Comparison of ENCODE assay signal across 8 cellular contexts in the genomic region with DNA sequence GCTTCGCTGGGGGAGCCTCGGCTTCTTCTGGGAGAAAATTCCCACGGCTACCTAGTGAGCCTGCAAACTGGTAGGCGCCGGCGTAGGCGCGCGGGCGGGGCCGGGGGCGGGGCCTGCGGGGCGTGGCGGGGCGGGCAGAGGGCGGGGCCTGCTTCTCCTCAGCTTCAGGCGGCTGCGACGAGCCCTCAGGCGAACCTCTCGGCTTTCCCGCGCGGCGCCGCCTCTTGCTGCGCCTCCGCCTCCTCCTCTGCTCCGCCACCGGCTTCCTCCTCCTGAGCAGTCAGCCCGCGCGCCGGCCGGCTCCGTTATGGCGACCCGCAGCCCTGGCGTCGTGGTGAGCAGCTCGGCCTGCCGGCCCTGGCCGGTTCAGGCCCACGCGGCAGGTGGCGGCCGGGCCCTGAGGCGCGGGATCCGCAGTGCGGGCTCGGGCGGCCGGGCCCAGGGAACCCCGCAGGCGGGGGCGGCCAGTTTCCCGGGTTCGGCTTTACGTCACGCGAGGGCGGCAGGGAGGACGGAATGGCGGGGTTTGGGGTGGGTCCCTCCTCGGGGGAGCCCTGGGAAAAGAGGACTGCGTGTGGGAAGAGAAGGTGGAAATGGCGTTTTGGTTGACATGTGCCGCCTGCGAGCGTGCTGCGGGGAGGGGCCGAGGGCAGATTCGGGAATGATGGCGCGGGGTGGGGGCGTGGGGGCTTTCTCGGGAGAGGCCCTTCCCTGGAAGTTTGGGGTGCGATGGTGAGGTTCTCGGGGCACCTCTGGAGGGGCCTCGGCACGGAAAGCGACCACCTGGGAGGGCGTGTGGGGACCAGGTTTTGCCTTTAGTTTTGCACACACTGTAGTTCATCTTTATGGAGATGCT.
DNase-seq lines count a peak whose midpoint lies in the region; ATAC-seq and TF ChIP-seq lines count a peak whose summit lies in the region.

Gene HPRT1 (plus strand): TSS at position 161 of the 856 bp plus-strand sequence. CDS start 147 bp downstream, at position 308.

- ATAC-seq in GM18868 (IDR thresholded peaks at IDR 0.05; ENCODE audit: unreplicated experiment) (peak; percentile 92), HG03103 (IDR thresholded peaks at IDR 0.05; ENCODE audit: low read depth, unreplicated experiment) (peak; percentile 84)

- peak within 1 kb of the TSS; percentile 60 for H3K4me3 ChIP-seq in AG04449 (ENCODE audit: low read depth, low read length)
- peak within 1 kb of the TSS; percentile 67 for H3K4me3 ChIP-seq in choroid plexus epithelial cell (ENCODE audit: low read depth, low read length)

- no peak for TF ChIP-seq CTCF in AG04449 (IDR thresholded peaks at IDR 0.05; ENCODE audit: insufficient read depth, low read length, missing control alignments)
- no peak for TF ChIP-seq CTCF in choroid plexus epithelial cell (conservative IDR thresholded peaks at IDR 0.05; ENCODE audit: low read depth, low read length)

- POLR2A ChIA-PET in AG04449 (lab: Yijun Ruan, JAX): no interaction called here

- CTCF ChIA-PET in AG04449 (lab: Yijun Ruan, JAX): no interaction called here

- DNase-seq in AG04449 (ENCODE audit: low read depth, low spot score): no peak
- peak; percentile 62 for DNase-seq in NCI-H226
- DNase-seq in activated CD4-positive, alpha-beta T cell treated with anti-CD3 and anti-CD28 coated beads for 48 hours: peak; percentile 79
- peak; percentile 77 for DNase-seq in choroid plexus epithelial cell (ENCODE audit: low read depth)
- DNase-seq in left kidney (ENCODE audit: low read depth, low spot score): peak; percentile 89
- DNase-seq in stimulated activated CD4-positive, alpha-beta T cell treated with anti-CD3 and anti-CD28 coated beads, Interleukin-1b, Interleukin-23, amount 100 ng/mL, for 4 hours (ENCODE audit: low read depth in 2 of 2): peak; percentile 63 to 69
